Comparison of ENCODE assay signal across 8 cellular contexts in the genomic region with DNA sequence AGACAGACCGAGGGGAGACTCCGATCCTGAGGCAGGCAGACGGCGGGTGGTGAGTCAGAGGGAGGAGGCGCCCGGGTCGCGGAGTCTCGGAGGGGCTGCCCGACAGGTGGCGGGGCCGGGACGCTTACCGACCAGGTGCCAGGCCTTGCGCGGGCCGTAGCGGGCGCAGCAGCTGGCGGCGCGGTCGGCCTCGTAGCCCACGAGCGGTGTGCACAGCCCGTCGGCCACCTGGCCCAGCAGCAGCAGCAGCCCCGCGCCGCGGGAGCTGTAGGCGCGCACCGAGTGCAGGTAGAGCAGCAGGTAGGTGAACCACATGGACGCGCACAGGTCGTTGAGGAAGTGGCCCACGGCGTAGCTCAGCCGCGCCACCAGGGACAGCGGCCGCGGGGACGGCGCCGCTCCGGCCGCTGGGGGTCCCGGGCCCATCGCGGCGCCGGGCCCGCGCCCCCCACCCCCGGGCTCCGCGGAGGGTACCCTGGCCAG. TPM values are rescaled to one million over a fixed set of nuclear protein-coding genes. Genes with fewer than 3 reads are reported as not detected.
DNase-seq lines count a peak whose midpoint lies in the region; ATAC-seq and TF ChIP-seq lines count a peak whose summit lies in the region.

No MANE protein-coding gene starts in this region.

- TF ChIP-seq CTCF in heart right ventricle (IDR thresholded peaks at IDR 0.05) (peak in 2 of 9 donors; percentile 22 to 25), WTC11 (IDR thresholded peaks at IDR 0.05) (no peak), cardiac fibroblast (IDR thresholded peaks at IDR 0.05; ENCODE audit: low read depth, low read length) (no peak)

- H3K4me3 ChIP-seq in heart right ventricle (peak overlapping the region; percentile 57 to 96 (median 89)), cardiac fibroblast (replicated peaks in 1 of 2; ENCODE audit: low read depth in 2 of 2, low read length in 2 of 2) (peak overlapping the region; percentile 69 to 96)

- DNase-seq in heart right ventricle, result no peak
- no peak for DNase-seq in cardiac septum (ENCODE audit: low spot score)
- peak; percentile 36 for DNase-seq in WTC11 (ENCODE audit: low spot score)
- DNase-seq in cardiac fibroblast (ENCODE audit: low read depth in 2 of 2), result no peak
- peak; percentile 41 to 58 for DNase-seq in memory B cell (ENCODE audit: low spot score in 2 of 2)
- DNase-seq in stimulated activated CD8-positive, alpha-beta memory T cell treated with anti-CD3 and anti-CD28 coated beads, Interleukin-7, amount 100 ng/mL, for 1 hour (ENCODE audit: low read depth in 2 of 2), result peak; percentile 43 to 45

- H3K27ac Mint-ChIP-seq in WTC11, result no peak overlapping the region
- peak overlapping the region; percentile 80 for H3K27ac Mint-ChIP-seq in memory B cell

- no peaks in the 10 kb centered on the region for H3K27me3 ChIP-seq in heart right ventricle

- peak overlapping the region in 9 of 10 donors; percentile 54 to 90 (median 78) for H3K27ac ChIP-seq in heart right ventricle

- H3K9me3 ChIP-seq in heart right ventricle, result no peaks in the 10 kb centered on the region

- peaks cover 10 to 55% (median 52%) of the 10 kb centered on the region in 9 donors for H3K4me1 ChIP-seq in heart right ventricle

- H3K9me3 Mint-ChIP-seq in WTC11 (no peaks in the 10 kb centered on the region), memory B cell (no peaks in the 10 kb centered on the region)

- 0 to 1% methylated on average over 39 to 60 of the region's 60 CpGs for WGBS in heart right ventricle, 2 donors

- POLR2A ChIA-PET in WTC11 (lab: Charles Lee), result interaction anchor here (1.0 to 1.4 kb wide), 2 partner anchors 11 to 113 kb away, joined by 3 to 4 read pairs; no protein-coding TSS in a partner anchor

- intact Hi-C loops in heart right ventricle (cut with DNase I) (loop anchor here in 5 of 10 donors (1.0 to 10.0 kb wide), 2 partner anchors 15 to 148 kb away; partner anchors contain the start of genes HMG20B (in 3 of the 5), PIP5K1C (in 3 of the 5) and TJP3 (in 3 of the 5)), cardiac septum (cut with DNase I) (loop anchor here (1.0 kb wide), 1 partner anchor 15 kb away; the partner anchor contains the start of gene HMG20B)

- H3K36me3 Mint-ChIP-seq in WTC11 (no peaks in the 10 kb centered on the region), memory B cell (no peaks in the 10 kb centered on the region)

- H3K4me1 Mint-ChIP-seq in WTC11, result peaks cover 12% of the 10 kb centered on the region
- peaks cover 31% of the 10 kb centered on the region for H3K4me1 Mint-ChIP-seq in memory B cell

- ATAC-seq in heart right ventricle, result peak in 1 of 8 donors; percentile 7
- peak; percentile 31 for ATAC-seq in HG03460 (IDR thresholded peaks at IDR 0.05; ENCODE audit: unreplicated experiment)
- peak; percentile 14 for ATAC-seq in WTC11
- peak; percentile 39 for ATAC-seq in memory B cell (ENCODE audit: low read depth)
- ATAC-seq in HG03097 (IDR thresholded peaks at IDR 0.05; ENCODE audit: low FRiP score, unreplicated experiment), result no peak

- CTCF ChIA-PET in WTC11 (lab: Charles Lee), result interaction anchor here (0.9 to 2.7 kb wide), 6 partner anchors 9 to 72 kb away, joined by 3 to 20 read pairs (median 5); no protein-coding TSS in a partner anchor

- H3K27me3 Mint-ChIP-seq in WTC11 (ENCODE audit: low read depth) (peaks cover 29% of the 10 kb centered on the region), memory B cell (no peaks in the 10 kb centered on the region)

- no peaks in the 10 kb centered on the region for H3K36me3 ChIP-seq in heart right ventricle

- H3K4me3 Mint-ChIP-seq in WTC11 (peak overlapping the region; percentile 93), memory B cell (peak overlapping the region; percentile 85)

TF ChIP-seq in WTC11, 78 proteins besides CTCF, POLR2A, EP300 and RAD21:
- TF ChIP-seq ESRRA (CRISPR knock-in tag; IDR thresholded peaks at IDR 0.05; ENCODE audit: borderline replicate concordance), result no peak
- no peak for TF ChIP-seq RORB (CRISPR knock-in tag; IDR thresholded peaks at IDR 0.05)
- TF ChIP-seq, protein P1, sequence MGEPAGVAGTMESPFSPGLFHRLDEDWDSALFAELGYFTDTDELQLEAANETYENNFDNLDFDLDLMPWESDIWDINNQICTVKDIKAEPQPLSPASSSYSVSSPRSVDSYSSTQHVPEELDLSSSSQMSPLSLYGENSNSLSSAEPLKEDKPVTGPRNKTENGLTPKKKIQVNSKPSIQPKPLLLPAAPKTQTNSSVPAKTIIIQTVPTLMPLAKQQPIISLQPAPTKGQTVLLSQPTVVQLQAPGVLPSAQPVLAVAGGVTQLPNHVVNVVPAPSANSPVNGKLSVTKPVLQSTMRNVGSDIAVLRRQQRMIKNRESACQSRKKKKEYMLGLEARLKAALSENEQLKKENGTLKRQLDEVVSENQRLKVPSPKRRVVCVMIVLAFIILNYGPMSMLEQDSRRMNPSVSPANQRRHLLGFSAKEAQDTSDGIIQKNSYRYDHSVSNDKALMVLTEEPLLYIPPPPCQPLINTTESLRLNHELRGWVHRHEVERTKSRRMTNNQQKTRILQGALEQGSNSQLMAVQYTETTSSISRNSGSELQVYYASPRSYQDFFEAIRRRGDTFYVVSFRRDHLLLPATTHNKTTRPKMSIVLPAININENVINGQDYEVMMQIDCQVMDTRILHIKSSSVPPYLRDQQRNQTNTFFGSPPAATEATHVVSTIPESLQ (CRISPR knock-in tag; IDR thresholded peaks at IDR 0.05), result no peak
- TF ChIP-seq, protein P2, sequence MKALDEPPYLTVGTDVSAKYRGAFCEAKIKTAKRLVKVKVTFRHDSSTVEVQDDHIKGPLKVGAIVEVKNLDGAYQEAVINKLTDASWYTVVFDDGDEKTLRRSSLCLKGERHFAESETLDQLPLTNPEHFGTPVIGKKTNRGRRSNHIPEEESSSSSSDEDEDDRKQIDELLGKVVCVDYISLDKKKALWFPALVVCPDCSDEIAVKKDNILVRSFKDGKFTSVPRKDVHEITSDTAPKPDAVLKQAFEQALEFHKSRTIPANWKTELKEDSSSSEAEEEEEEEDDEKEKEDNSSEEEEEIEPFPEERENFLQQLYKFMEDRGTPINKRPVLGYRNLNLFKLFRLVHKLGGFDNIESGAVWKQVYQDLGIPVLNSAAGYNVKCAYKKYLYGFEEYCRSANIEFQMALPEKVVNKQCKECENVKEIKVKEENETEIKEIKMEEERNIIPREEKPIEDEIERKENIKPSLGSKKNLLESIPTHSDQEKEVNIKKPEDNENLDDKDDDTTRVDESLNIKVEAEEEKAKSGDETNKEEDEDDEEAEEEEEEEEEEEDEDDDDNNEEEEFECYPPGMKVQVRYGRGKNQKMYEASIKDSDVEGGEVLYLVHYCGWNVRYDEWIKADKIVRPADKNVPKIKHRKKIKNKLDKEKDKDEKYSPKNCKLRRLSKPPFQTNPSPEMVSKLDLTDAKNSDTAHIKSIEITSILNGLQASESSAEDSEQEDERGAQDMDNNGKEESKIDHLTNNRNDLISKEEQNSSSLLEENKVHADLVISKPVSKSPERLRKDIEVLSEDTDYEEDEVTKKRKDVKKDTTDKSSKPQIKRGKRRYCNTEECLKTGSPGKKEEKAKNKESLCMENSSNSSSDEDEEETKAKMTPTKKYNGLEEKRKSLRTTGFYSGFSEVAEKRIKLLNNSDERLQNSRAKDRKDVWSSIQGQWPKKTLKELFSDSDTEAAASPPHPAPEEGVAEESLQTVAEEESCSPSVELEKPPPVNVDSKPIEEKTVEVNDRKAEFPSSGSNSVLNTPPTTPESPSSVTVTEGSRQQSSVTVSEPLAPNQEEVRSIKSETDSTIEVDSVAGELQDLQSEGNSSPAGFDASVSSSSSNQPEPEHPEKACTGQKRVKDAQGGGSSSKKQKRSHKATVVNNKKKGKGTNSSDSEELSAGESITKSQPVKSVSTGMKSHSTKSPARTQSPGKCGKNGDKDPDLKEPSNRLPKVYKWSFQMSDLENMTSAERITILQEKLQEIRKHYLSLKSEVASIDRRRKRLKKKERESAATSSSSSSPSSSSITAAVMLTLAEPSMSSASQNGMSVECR (CRISPR knock-in tag; IDR thresholded peaks at IDR 0.05; ENCODE audit: borderline replicate concordance), result peak; percentile 30; the same call in 1 of the 2 replicates
- TF ChIP-seq E2F5 (CRISPR knock-in tag; IDR thresholded peaks at IDR 0.05), result 0 out of 2 replicates have a peak, but pooled peaks have one; percentile 29
- TF ChIP-seq CREM (CRISPR knock-in tag; IDR thresholded peaks at IDR 0.05), result peak; percentile 46; the same call in 1 of the 2 replicates
- no peak for TF ChIP-seq TEAD1 (CRISPR knock-in tag; IDR thresholded peaks at IDR 0.05)
TF ChIP-seq in WTC11: peak in this region for 3.

RNA-seq across cellular contexts. Expression of gene MFSD12, which starts 0.4 kb away (rescaled TPM):
- total RNA-seq in heart right ventricle (10 to 100 TPM; 11.6 to 41.3 (median 21.0) TPM), cardiac septum (25.4 TPM), WTC11 (2021) (59.9 to 75.4 TPM (median 71.0 TPM) in 3 replicates)
- polyA plus RNA-seq in heart right ventricle, result 10 to 100 TPM; 24.3 to 43.2 TPM

RNA-seq across cellular contexts. Expression of gene HMG20B, which starts 15.7 kb away (rescaled TPM):
- 10 to 100 TPM; 19.5 to 49.3 (median 30.3) TPM for total RNA-seq in heart right ventricle
- polyA plus RNA-seq in heart right ventricle, result 10 to 100 TPM; 65.2 to 73.3 TPM
- 32.6 TPM for total RNA-seq in cardiac septum
- 115 to 132 TPM (median 121 TPM) in 3 replicates for total RNA-seq in WTC11 (2021)

RNA-seq across cellular contexts. Expression of gene TEKTIP1, which starts 18.0 kb away (rescaled TPM):
- total RNA-seq in heart right ventricle, result 1 to 10 TPM in 2 of 10 donors, under 1 TPM in 8; 0.38 to 1.3 (median 0.79) TPM
- under 1 TPM in 1 of 2 donors, not detected in 1; 0.09 TPM for polyA plus RNA-seq in heart right ventricle
- 1.7 TPM for total RNA-seq in cardiac septum
- 3.3 to 6.3 TPM (median 4.7 TPM) in 3 replicates for total RNA-seq in WTC11 (2021)

RNA-seq across cellular contexts. Expression of gene GIPC3, which starts 28.3 kb away (rescaled TPM):
- total RNA-seq in heart right ventricle, result 1 to 10 TPM; 1.3 to 2.8 (median 2.1) TPM
- 1 to 10 TPM in 1 of 2 donors, under 1 TPM in 1; 0.90 to 2.4 TPM for polyA plus RNA-seq in heart right ventricle
- total RNA-seq in cardiac septum, result 1.3 TPM
- total RNA-seq in WTC11 (2021), result 1.0 to 2.3 TPM (median 1.6 TPM) in 3 replicates

RNA-seq across cellular contexts. Expression of gene TBXA2R, which starts 49.7 kb away (rescaled TPM):
- total RNA-seq in heart right ventricle (1 to 10 TPM; 1.6 to 4.0 (median 3.0) TPM), cardiac septum (1.9 TPM), WTC11 (2021) (1.0 to 1.4 TPM (median 1.3 TPM) in 3 replicates)
- 1 to 10 TPM; 2.9 to 3.4 TPM for polyA plus RNA-seq in heart right ventricle

Comparison
In these comparisons a context has a peak if more than half of its experiments do, and no peak if none do; other contexts are left out.
1. DNase-seq: peak in WTC11 (single experiment), memory B cell (2 of 2) and stimulated activated CD8-positive, alpha-beta memory T cell treated with anti-CD3 and anti-CD28 coated beads, Interleukin-7, amount 100 ng/mL, for 1 hour (2 of 2); none in heart right ventricle (0 of 2), cardiac septum (single experiment) and cardiac fibroblast (0 of 2).